Comparison of ENCODE assay signal across 1 cellular context in the genomic region with DNA sequence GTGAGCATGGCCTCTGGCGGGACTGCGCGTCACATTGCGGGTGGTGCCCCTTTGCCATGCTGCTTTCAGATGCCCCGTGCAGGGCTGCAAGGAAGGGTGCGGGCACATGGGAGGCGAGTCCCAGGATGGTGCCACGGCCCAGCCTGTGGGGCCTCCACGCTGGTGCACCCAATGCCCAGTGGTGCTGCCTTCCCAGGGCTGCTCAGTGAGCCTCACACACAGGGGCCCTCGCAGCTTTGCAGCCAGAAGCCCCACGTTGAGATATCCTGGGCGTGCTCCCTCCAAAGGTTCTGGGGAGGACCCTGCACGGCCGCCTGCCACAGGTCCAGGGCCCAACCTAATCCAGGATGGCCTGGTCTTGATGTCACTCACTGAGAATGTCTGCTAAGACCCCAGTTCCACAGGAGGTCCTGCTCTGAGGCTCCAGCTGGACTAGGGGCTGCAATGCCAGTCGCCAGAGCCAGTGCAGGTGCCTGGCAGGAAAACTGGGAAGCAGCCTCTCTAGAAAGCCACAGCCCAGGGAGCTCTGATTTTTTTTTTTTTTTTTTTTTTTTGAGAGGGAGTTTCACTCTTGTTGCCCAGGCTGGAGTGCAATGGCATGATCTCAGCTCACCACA.
A peak's percentile ranks its signal among the peaks of the same experiment; 100 is the strongest.
TF ChIP-seq lines count a peak whose summit lies in the region.

No MANE protein-coding gene starts in this region.

TF ChIP-seq in HepG2, 621 proteins besides CTCF, POLR2A, EP300 and RAD21:
- TF ChIP-seq PCBP2 (optimal IDR thresholded peaks at IDR 0.05; ENCODE audit: low read depth, low read length, poor library complexity, severe bottlenecking) (no peak), FOSL2 (CRISPR knock-in tag; IDR thresholded peaks at IDR 0.05) (no peak), ZC3H4 (CRISPR knock-in tag; IDR thresholded peaks at IDR 0.05; ENCODE audit: borderline replicate concordance) (no peak), ZMYM4 (CRISPR knock-in tag; IDR thresholded peaks at IDR 0.05) (no peak), AGO2 (optimal IDR thresholded peaks at IDR 0.05; ENCODE audit: low read depth, low read length) (peak; percentile 43), ZNF660 (CRISPR knock-in tag; IDR thresholded peaks at IDR 0.05; ENCODE audit: borderline replicate concordance, low read depth) (no peak)
- TF ChIP-seq, protein P1, sequence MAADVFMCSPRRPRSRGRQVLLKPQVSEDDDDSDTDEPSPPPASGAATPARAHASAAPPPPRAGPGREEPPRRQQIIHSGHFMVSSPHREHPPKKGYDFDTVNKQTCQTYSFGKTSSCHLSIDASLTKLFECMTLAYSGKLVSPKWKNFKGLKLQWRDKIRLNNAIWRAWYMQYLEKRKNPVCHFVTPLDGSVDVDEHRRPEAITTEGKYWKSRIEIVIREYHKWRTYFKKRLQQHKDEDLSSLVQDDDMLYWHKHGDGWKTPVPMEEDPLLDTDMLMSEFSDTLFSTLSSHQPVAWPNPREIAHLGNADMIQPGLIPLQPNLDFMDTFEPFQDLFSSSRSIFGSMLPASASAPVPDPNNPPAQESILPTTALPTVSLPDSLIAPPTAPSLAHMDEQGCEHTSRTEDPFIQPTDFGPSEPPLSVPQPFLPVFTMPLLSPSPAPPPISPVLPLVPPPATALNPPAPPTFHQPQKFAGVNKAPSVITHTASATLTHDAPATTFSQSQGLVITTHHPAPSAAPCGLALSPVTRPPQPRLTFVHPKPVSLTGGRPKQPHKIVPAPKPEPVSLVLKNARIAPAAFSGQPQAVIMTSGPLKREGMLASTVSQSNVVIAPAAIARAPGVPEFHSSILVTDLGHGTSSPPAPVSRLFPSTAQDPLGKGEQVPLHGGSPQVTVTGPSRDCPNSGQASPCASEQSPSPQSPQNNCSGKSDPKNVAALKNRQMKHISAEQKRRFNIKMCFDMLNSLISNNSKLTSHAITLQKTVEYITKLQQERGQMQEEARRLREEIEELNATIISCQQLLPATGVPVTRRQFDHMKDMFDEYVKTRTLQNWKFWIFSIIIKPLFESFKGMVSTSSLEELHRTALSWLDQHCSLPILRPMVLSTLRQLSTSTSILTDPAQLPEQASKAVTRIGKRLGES (CRISPR knock-in tag; IDR thresholded peaks at IDR 0.05; ENCODE audit: borderline replicate concordance), result no peak
